8 cellular contexts compared by ENCODE assay signal in genomic region chr22:37640591-37641250, GRCh38. TPM values are rescaled to one million over a fixed set of nuclear protein-coding genes. Genes with fewer than 3 reads are reported as not detected.
DNase-seq lines count a peak whose midpoint lies in the region; ATAC-seq and TF ChIP-seq lines count a peak whose summit lies in the region.

No MANE protein-coding gene starts in this region.

- peak overlapping the region; percentile 81 for H3K4me3 ChIP-seq in ACC112 (ENCODE audit: low read depth, low read length)
- peak overlapping the region; percentile 71 for H3K4me3 ChIP-seq in HUES48 (ENCODE audit: low read depth, low read length)
- peak overlapping the region; percentile 70 for H3K4me3 ChIP-seq in brain microvascular endothelial cell (ENCODE audit: low read depth, low read length)
- peak overlapping the region; percentile 83 for H3K4me3 ChIP-seq in mononuclear cell (ENCODE audit: low read length)

- ATAC-seq in GM21390 (IDR thresholded peaks at IDR 0.05; ENCODE audit: unreplicated experiment) = no peak

- DNase-seq in brain microvascular endothelial cell (no peak), AG08395 (ENCODE audit: low spot score) (no peak), hippocampal formation (lab: John Stamatoyannopoulos, UW) (no peak)
- DNase-seq in stimulated activated CD4-positive, alpha-beta T cell treated with anti-CD3 and anti-CD28 coated beads, Interleukin-4, amount 100 ng/mL, for 24 hours = no peak

- H3K9ac ChIP-seq in HUES48 (ENCODE audit: low read depth, low read length) = no peak overlapping the region; the same call in 1 of the 2 replicates

- H3K79me2 ChIP-seq in ACC112 (ENCODE audit: control insufficient read depth, insufficient read depth, low read length, unreplicated experiment) = no peaks in the 10 kb centered on the region

- no peak for TF ChIP-seq CTCF in brain microvascular endothelial cell (IDR thresholded peaks at IDR 0.05; ENCODE audit: low read depth, low read length, missing control alignments)

- H3K9me3 ChIP-seq in HUES48 (ENCODE audit: control insufficient read depth, insufficient read depth, low read length) (no peaks in the 10 kb centered on the region), mononuclear cell (ENCODE audit: low read depth, low read length) (no peaks in the 10 kb centered on the region)

- no peaks in the 10 kb centered on the region for H3K27me3 ChIP-seq in ACC112 (ENCODE audit: insufficient read depth, low read length)
- H3K27me3 ChIP-seq in HUES48 (ENCODE audit: control insufficient read depth, insufficient read depth, low read length) = no peaks in the 10 kb centered on the region
- H3K27me3 ChIP-seq in brain microvascular endothelial cell (replicated peaks) = no peaks in the 10 kb centered on the region
- no peaks in the 10 kb centered on the region for H3K27me3 ChIP-seq in mononuclear cell (ENCODE audit: insufficient read depth, low read length)

- H3K4me1 ChIP-seq in ACC112 (ENCODE audit: control insufficient read depth, insufficient read depth, low read length, unreplicated experiment) = peaks cover 6% of the 10 kb centered on the region
- peaks cover 18% of the 10 kb centered on the region; the same call in 1 of the 2 replicates for H3K4me1 ChIP-seq in HUES48 (ENCODE audit: control insufficient read depth, insufficient read depth, low read length)
- H3K4me1 ChIP-seq in mononuclear cell (ENCODE audit: insufficient read depth, low read length) = peaks cover 71% of the 10 kb centered on the region

- H3K36me3 ChIP-seq in ACC112 (ENCODE audit: insufficient read depth, low read length) = no peaks in the 10 kb centered on the region
- peaks cover 29% of the 10 kb centered on the region for H3K36me3 ChIP-seq in HUES48 (ENCODE audit: control insufficient read depth, insufficient read depth, low read length)
- peaks cover 27% of the 10 kb centered on the region for H3K36me3 ChIP-seq in brain microvascular endothelial cell (replicated peaks)

- H3K27ac ChIP-seq in ACC112 (ENCODE audit: low read depth, low read length) = no peak overlapping the region
- no peak overlapping the region for H3K27ac ChIP-seq in HUES48 (ENCODE audit: low read depth, low read length)
- H3K27ac ChIP-seq in brain microvascular endothelial cell = no peak overlapping the region

- H2AFZ ChIP-seq in ACC112 (ENCODE audit: low read length, unreplicated experiment) = no peak overlapping the region

- in situ Hi-C loops in brain microvascular endothelial cell (cut with HindIII; ENCODE audit: low pct_ligation_motif_present, low sequenced_read_pairs) = no loop called here

RNA-seq across cellular contexts. Expression of gene SH3BP1, which starts 1.3 kb away (rescaled TPM):
- 64.0 TPM for total RNA-seq in mononuclear cell

RNA-seq across cellular contexts. Expression of gene PDXP, which starts 17.8 kb away (rescaled TPM):
- total RNA-seq in mononuclear cell = 2.7 TPM

RNA-seq across cellular contexts. Expression of gene GGA1, which starts 32.1 kb away (rescaled TPM):
- total RNA-seq in mononuclear cell = 60.8 TPM

RNA-seq across cellular contexts. Expression of gene LGALS1, which starts 34.7 kb away (rescaled TPM):
- 260 TPM for total RNA-seq in mononuclear cell

RNA-seq across cellular contexts. Expression of gene NOL12, which starts 45.4 kb away (rescaled TPM):
- total RNA-seq in mononuclear cell = 21.0 TPM
